In the genomic region with DNA sequence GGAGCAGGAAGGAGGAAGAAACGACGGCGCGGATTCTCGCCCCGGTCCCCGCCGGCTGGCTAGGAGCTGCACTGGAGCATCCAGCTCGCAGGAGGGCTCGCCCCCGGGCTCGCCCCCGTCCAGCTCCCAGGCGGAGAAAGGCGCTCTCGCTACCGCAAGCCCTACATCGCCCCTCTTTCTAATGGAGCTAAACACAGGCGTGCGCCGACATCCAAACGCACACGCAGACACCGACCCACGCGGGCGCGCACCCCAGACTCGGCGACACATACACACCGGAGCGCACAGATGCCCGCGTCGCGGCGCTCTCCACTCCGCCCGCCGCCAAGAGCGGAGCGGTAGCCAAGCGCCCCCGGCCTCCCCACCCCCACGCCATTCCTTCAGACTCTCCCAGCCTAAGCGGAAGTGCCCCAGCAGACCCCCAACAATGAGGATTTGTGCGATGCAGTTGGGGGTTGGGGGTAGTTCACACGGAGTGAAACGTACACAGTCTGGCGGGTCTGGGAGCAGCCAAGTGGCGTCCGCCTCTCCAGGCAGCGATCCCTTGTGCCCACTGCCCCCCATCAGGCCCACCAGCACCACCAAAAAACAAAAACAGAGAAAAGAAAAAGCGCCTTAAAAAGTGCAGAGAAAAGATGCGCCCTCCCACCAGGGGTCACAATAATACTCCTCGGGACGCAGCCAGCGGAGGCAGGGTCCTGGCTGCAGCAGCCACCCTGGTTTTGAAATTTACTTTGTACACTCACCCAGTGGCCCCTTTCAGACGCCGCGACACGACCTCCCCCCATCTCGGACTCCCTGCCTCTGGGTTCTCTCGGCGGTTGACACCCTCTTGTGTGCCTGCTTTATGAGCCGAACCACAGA, we compare ENCODE assay signal across 10 cellular contexts.
DNase-seq lines count a peak whose midpoint lies in the region; ATAC-seq and TF ChIP-seq lines count a peak whose summit lies in the region.
"Had no signal": no experiment of that assay in that cellular context is flagged by ENCODE, and none has a peak within 500 bp of the region (broad histone marks: within the 10 kb centered on the region; RNA-seq: fewer than 3 reads in every experiment).

No MANE protein-coding gene starts in this region.

- no peaks in the 10 kb centered on the region for H3K36me3 Mint-ChIP-seq in nephron (ENCODE audit: low read depth)

- H3K9me3 ChIP-seq in endocrine pancreas (ENCODE audit: control insufficient read depth, low read length): no peaks in the 10 kb centered on the region

- ATAC-seq in GM21825 (IDR thresholded peaks at IDR 0.05; ENCODE audit: unreplicated experiment) (no peak), HG02571 (IDR thresholded peaks at IDR 0.05; ENCODE audit: unreplicated experiment) (no peak)
- ATAC-seq: GM12878 had no signal

- peak overlapping the region; percentile 85 to 88 (median 87) for H3K4me3 Mint-ChIP-seq in nephron

- no peaks in the 10 kb centered on the region for H3K4me1 ChIP-seq in endocrine pancreas (ENCODE audit: control insufficient read depth, insufficient read depth, low read length)

- H3K9me3 Mint-ChIP-seq in nephron: no peaks in the 10 kb centered on the region

- H3K36me3 ChIP-seq in endocrine pancreas (ENCODE audit: control insufficient read depth, insufficient read depth, low read length): no peaks in the 10 kb centered on the region

- peak overlapping the region in 1 of 3 experiments; percentile 71 for H3K27ac Mint-ChIP-seq in nephron

- H3K27me3 ChIP-seq in endocrine pancreas (ENCODE audit: control insufficient read depth, insufficient read depth, low read length): no peaks in the 10 kb centered on the region

- H3K27me3 Mint-ChIP-seq in nephron (ENCODE audit: low read depth): peaks cover 92% of the 10 kb centered on the region

- DNase-seq in AG20443 (ENCODE audit: low spot score) (peak; percentile 73), NCI-H1694 treated with DMSO at 0.1 percent for 48 hours (lab: John Stamatoyannopoulos, UW) (peak; percentile 40), NOMO-1 (lab: John Stamatoyannopoulos, UW; ENCODE audit: unreplicated experiment in 2 of 2) (no peak)
- DNase-seq in stimulated activated CD4-positive, alpha-beta T cell treated with anti-CD3 and anti-CD28 coated beads, Interleukin-12 subunit alpha, Interleukin-12 subunit beta, amount 100 ng/mL, for 4 hours: no peak
- DNase-seq: Kasumi-1 had no signal

- no peak for TF ChIP-seq CTCF in nephron (IDR thresholded peaks at IDR 0.05; ENCODE audit: unreplicated experiment in 3 of 3)

- H3K9ac ChIP-seq in endocrine pancreas (ENCODE audit: control insufficient read depth, insufficient read depth, low read length): no peak overlapping the region

- peak overlapping the region; percentile 47 for H3K4me3 ChIP-seq in endocrine pancreas (ENCODE audit: control insufficient read depth, insufficient read depth, low read length)
- H3K4me3 ChIP-seq: GM12878 had no signal

- peaks cover 26% of the 10 kb centered on the region for H3K4me1 Mint-ChIP-seq in nephron

Comparison
In these comparisons a context has a peak if more than half of its experiments do, and no peak if none do; other contexts are left out.
1. DNase-seq: peak in AG20443 (single experiment) and NCI-H1694 treated with DMSO at 0.1 percent for 48 hours (single experiment); none in NOMO-1 (0 of 2) and stimulated activated CD4-positive, alpha-beta T cell treated with anti-CD3 and anti-CD28 coated beads, Interleukin-12 subunit alpha, Interleukin-12 subunit beta, amount 100 ng/mL, for 4 hours (single experiment).